35 cellular contexts compared by ENCODE assay signal in the genomic region with DNA sequence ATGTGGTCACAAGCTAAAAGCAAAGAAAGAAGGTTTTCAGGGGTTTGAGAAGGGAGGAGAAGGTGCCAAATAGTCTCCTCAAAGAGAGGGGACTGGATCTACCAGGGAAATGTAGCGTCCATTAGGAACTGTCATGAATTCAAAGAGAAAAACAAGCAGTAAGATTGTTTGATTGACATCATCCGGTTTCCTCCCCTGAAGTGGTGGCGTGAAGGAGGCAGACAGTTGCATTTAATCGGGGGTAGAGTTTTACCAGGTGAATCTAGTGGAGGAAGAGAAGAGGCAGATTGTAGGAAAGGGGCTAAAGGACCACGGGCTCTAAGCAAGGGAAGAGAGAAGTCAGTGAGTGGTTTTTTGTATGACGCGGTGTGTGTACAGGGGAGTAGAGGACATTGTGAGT. TPM values are rescaled to one million over a fixed set of nuclear protein-coding genes. Genes with fewer than 3 reads are reported as not detected.
"Had no signal": no experiment of that assay in that cellular context is flagged by ENCODE, and none has a peak within 500 bp of the region (broad histone marks: within the 10 kb centered on the region; RNA-seq: fewer than 3 reads in every experiment).

No MANE protein-coding gene starts in this region.

- H3K36me3 ChIP-seq: brain microvascular endothelial cell, esophagus muscularis mucosa, gastrocnemius medialis, heart left ventricle had no signal

- FAIRE-seq: astrocyte, bronchial epithelial cell had no signal

- ATAC-seq: activated CD4-positive, alpha-beta T cell treated with anti-CD3 and anti-CD28 coated beads for 36 hours; activated CD8-positive, alpha-beta memory T cell treated with anti-CD3 and anti-CD28 coated beads, Interleukin-2, amount 10 ng/mL, durations not matched to agents 7 days and 5 days; activated CD8-positive, alpha-beta T cell treated with anti-CD3 and anti-CD28 coated beads, Interleukin-2, amount 10 ng/mL, durations not matched to agents 7 days and 5 days; foreskin keratinocyte; gastrocnemius medialis; heart left ventricle; T-cell had no signal

- H3K9me3 ChIP-seq: gastrocnemius medialis had no signal

- H3K27me3 ChIP-seq: brain microvascular endothelial cell, dorsolateral prefrontal cortex, esophagus muscularis mucosa, gastrocnemius medialis, heart left ventricle had no signal

- H3K4me3 Mint-ChIP-seq: activated CD4-positive, alpha-beta memory T cell treated with anti-CD3 and anti-CD28 coated beads for 36 hours; activated CD4-positive, alpha-beta T cell treated with anti-CD3 and anti-CD28 coated beads for 36 hours; activated CD4-positive, alpha-beta T cell treated with anti-CD3 and anti-CD28 coated beads, Interleukin-2, amount 10 ng/mL, durations not matched to agents 24 days and 14 days; activated CD8-positive, alpha-beta memory T cell treated with anti-CD3 and anti-CD28 coated beads, Interleukin-2, amount 10 ng/mL, durations not matched to agents 7 days and 5 days; activated CD8-positive, alpha-beta T cell treated with anti-CD3 and anti-CD28 coated beads, Interleukin-2, amount 10 ng/mL, durations not matched to agents 7 days and 5 days; activated naive CD8-positive, alpha-beta T cell; activated T-helper 1 cell treated with anti-CD3 and anti-CD28 coated beads, Interleukin-12 subunit alpha, Interleukin-12 subunit beta, Interleukin-2, Interleukin-4 antibody, amounts not matched to agents 30 ng/mL and 10 ng/mL and 1 ng/mL, durations not matched to agents 14 hours and 24 hours and 36 hours; central memory CD8-positive, alpha-beta T cell; dendritic cell treated with granulocyte-macrophage colony-stimulating factor and Interleukin-4, amounts not matched to agents 40 ng/mL and 50 ng/mL, for 4 days; endodermal cell; T-cell; T-helper 1 cell treated with Interleukin-12 subunit alpha and Interleukin-12 subunit beta and Interleukin-4 antibody, amounts not matched to agents 30 μg/mL and 1 μg/mL, for 36 hours; T-helper 2 cell treated with Interferon-gamma antibody and Interleukin-4, amounts not matched to agents 5 μg/mL and 100 μg/mL, for 36 hours had no signal

- H3K27ac Mint-ChIP-seq: activated CD4-positive, alpha-beta memory T cell treated with anti-CD3 and anti-CD28 coated beads for 36 hours; activated CD4-positive, alpha-beta T cell treated with anti-CD3 and anti-CD28 coated beads for 36 hours; activated CD4-positive, alpha-beta T cell treated with anti-CD3 and anti-CD28 coated beads, Interleukin-2, amount 10 ng/mL, durations not matched to agents 24 days and 14 days; activated CD8-positive, alpha-beta memory T cell treated with anti-CD3 and anti-CD28 coated beads, Interleukin-2, amount 10 ng/mL, durations not matched to agents 7 days and 5 days; activated CD8-positive, alpha-beta T cell treated with anti-CD3 and anti-CD28 coated beads, Interleukin-2, amount 10 ng/mL, durations not matched to agents 7 days and 5 days; activated naive CD8-positive, alpha-beta T cell; activated T-helper 1 cell treated with anti-CD3 and anti-CD28 coated beads, Interleukin-12 subunit alpha, Interleukin-12 subunit beta, Interleukin-2, Interleukin-4 antibody, amounts not matched to agents 30 ng/mL and 10 ng/mL and 1 ng/mL, durations not matched to agents 14 hours and 24 hours and 36 hours; dendritic cell treated with granulocyte-macrophage colony-stimulating factor and Interleukin-4, amounts not matched to agents 40 ng/mL and 50 ng/mL, for 4 days; endodermal cell; T-helper 1 cell treated with Interleukin-12 subunit alpha and Interleukin-12 subunit beta and Interleukin-4 antibody, amounts not matched to agents 30 μg/mL and 1 μg/mL, for 36 hours; T-helper 2 cell treated with Interferon-gamma antibody and Interleukin-4, amounts not matched to agents 5 μg/mL and 100 μg/mL, for 36 hours had no signal

- H3K36me3 Mint-ChIP-seq: activated CD8-positive, alpha-beta memory T cell treated with anti-CD3 and anti-CD28 coated beads, Interleukin-2, amount 10 ng/mL, durations not matched to agents 7 days and 5 days had no signal

- H3K4me1 ChIP-seq: esophagus muscularis mucosa, foreskin keratinocyte, gastrocnemius medialis, heart left ventricle had no signal

- DNase-seq: activated CD4-positive, alpha-beta memory T cell treated with anti-CD3 and anti-CD28 coated beads for 36 hours; activated CD4-positive, alpha-beta T cell treated with anti-CD3 and anti-CD28 coated beads for 36 hours; activated CD4-positive, alpha-beta T cell treated with anti-CD3 and anti-CD28 coated beads, Interleukin-2, amount 10 ng/mL, durations not matched to agents 24 days and 14 days; activated CD4-positive, CD25-positive, alpha-beta regulatory T cell; activated CD4-positive, CD25-positive, alpha-beta regulatory T cell treated with anti-CD3 and anti-CD28 coated beads, Interleukin-2, amount 50 U/mL, for 72 hours; activated CD8-positive, alpha-beta memory T cell treated with anti-CD3 and anti-CD28 coated beads, Interleukin-2, amount 10 ng/mL, durations not matched to agents 7 days and 5 days; activated CD8-positive, alpha-beta memory T cell treated with anti-CD3 and anti-CD28 coated beads, Interleukin-2, amount 50 U/mL, for 4 hours; activated CD8-positive, alpha-beta T cell treated with anti-CD3 and anti-CD28 coated beads, Interleukin-2, amount 10 ng/mL, durations not matched to agents 7 days and 5 days; activated gamma-delta T cell; activated naive CD4-positive, alpha-beta T cell treated with anti-CD3 and anti-CD28 coated beads, Interleukin-2, amount 50 U/mL, for 16 hours; activated naive CD4-positive, alpha-beta T cell treated with Interleukin-2 at 50 U/mL for 16 hours; activated T-cell treated with anti-CD3 and anti-CD28 coated beads, Interleukin-2, amount 50 U/mL, for 1 hour; activated T-cell treated with anti-CD3 and anti-CD28 coated beads, Interleukin-2, amount 50 U/mL, for 48 hours; amniotic stem cell; anterior cingulate cortex; brain microvascular endothelial cell; effector memory CD4-positive, alpha-beta T cell; endodermal cell; foreskin keratinocyte; gastrocnemius medialis; glutamatergic neuron; heart left ventricle; T-cell; T1000 had no signal

- H3K4me3 ChIP-seq: coronary artery, dorsolateral prefrontal cortex, esophagus muscularis mucosa, gastrocnemius medialis, heart left ventricle had no signal

- H3K4me1 Mint-ChIP-seq: activated CD4-positive, alpha-beta T cell treated with anti-CD3 and anti-CD28 coated beads for 36 hours; activated CD4-positive, alpha-beta T cell treated with anti-CD3 and anti-CD28 coated beads, Interleukin-2, amount 10 ng/mL, durations not matched to agents 24 days and 14 days; activated CD8-positive, alpha-beta memory T cell treated with anti-CD3 and anti-CD28 coated beads, Interleukin-2, amount 10 ng/mL, durations not matched to agents 7 days and 5 days; central memory CD8-positive, alpha-beta T cell; T-cell had no signal

- H3K27me3 Mint-ChIP-seq: activated CD4-positive, alpha-beta T cell treated with anti-CD3 and anti-CD28 coated beads for 36 hours; activated CD8-positive, alpha-beta memory T cell treated with anti-CD3 and anti-CD28 coated beads, Interleukin-2, amount 10 ng/mL, durations not matched to agents 7 days and 5 days; central memory CD8-positive, alpha-beta T cell; dendritic cell treated with granulocyte-macrophage colony-stimulating factor and Interleukin-4, amounts not matched to agents 40 ng/mL and 50 ng/mL, for 4 days had no signal

- H3K27ac ChIP-seq: brain microvascular endothelial cell, coronary artery, dorsolateral prefrontal cortex, esophagus muscularis mucosa, foreskin keratinocyte, gastrocnemius medialis, heart left ventricle had no signal

RNA-seq across cellular contexts. Expression of gene CYSLTR2, which starts 13.0 kb away (rescaled TPM):
- total RNA-seq: bronchial epithelial cell, endodermal cell, foreskin keratinocyte had no signal
- polyA plus RNA-seq: foreskin keratinocyte had no signal
